ENCODE assay signal across 26 cellular contexts in the genomic region with DNA sequence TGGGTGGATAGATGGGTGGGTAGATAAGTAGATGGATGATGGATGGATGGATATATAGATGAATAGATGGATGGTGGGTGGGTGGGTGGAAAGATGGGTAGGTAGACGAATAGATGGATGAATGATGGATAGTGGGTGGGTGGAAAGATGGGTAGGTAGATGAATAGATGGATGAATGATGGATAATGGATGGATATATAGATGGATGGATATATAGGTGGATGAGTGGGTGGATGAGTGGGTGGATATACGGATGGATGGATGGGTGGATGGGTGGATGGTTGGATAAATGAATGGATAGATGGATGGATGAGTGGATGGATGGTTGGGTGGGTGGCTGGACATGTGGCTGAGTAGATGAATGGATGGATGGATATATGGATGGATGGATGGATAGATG. TPM values are rescaled to one million over a fixed set of nuclear protein-coding genes. Genes with fewer than 3 reads are reported as not detected.
"Had no signal": no experiment of that assay in that cellular context is flagged by ENCODE, and none has a peak within 500 bp of the region (broad histone marks: within the 10 kb centered on the region; RNA-seq: fewer than 3 reads in every experiment).

No MANE protein-coding gene starts in this region.

- ATAC-seq: activated CD4-positive, CD25-positive, alpha-beta regulatory T cell treated with anti-CD3 and anti-CD28 coated beads, Interleukin-2, amount 50 U/mL, for 24 hours; activated CD8-positive, alpha-beta T cell treated with anti-CD3 and anti-CD28 coated beads for 36 hours; activated T-cell treated with anti-CD3 and anti-CD28 coated beads, Interleukin-2, amount 50 U/mL, for 4 hours; activated T-helper 17 cell treated with anti-CD3 and anti-CD28 coated beads, Interleukin-2, amount 50 U/mL, for 72 hours; T-helper 17 cell had no signal

- H3K36me3 ChIP-seq: ascending aorta, breast epithelium, cardiac muscle cell, colonic mucosa, WERI-Rb-1 had no signal

- H3K4me3 Mint-ChIP-seq: activated B cell treated with CpG ODN at 0.5 μM for 24 hours; activated CD8-positive, alpha-beta T cell treated with anti-CD3 and anti-CD28 coated beads for 36 hours; activated naive CD4-positive, alpha-beta T cell treated with anti-CD3 and anti-CD28 coated beads, Interleukin-2, amount 50 U/mL, for 24 hours; activated naive CD8-positive, alpha-beta T cell treated with anti-CD3 and anti-CD28 coated beads, Interleukin-2, amount 10 ng/mL, durations not matched to agents 7 days and 5 days; activated T-cell treated with anti-CD3 and anti-CD28 coated beads, Interleukin-2, amount 50 U/mL, for 4 hours; activated T-helper 17 cell treated with anti-CD3 and anti-CD28 coated beads, Interleukin-2, amount 50 U/mL, for 72 hours; brain; T-helper 17 cell; T-helper 2 cell treated with Interferon-gamma antibody and Interleukin-4, amounts not matched to agents 5 μg/mL and 100 μg/mL, for 36 hours had no signal

- H3K4me1 ChIP-seq: ascending aorta, breast epithelium, colonic mucosa had no signal

- H3K9me3 Mint-ChIP-seq: activated B cell treated with CpG ODN at 0.5 μM for 24 hours; activated CD8-positive, alpha-beta T cell treated with anti-CD3 and anti-CD28 coated beads for 36 hours; activated naive CD4-positive, alpha-beta T cell treated with anti-CD3 and anti-CD28 coated beads, Interleukin-2, amount 50 U/mL, for 24 hours; activated naive CD8-positive, alpha-beta T cell treated with anti-CD3 and anti-CD28 coated beads, Interleukin-2, amount 10 ng/mL, durations not matched to agents 7 days and 5 days; activated T-cell treated with anti-CD3 and anti-CD28 coated beads, Interleukin-2, amount 50 U/mL, for 4 hours; activated T-helper 17 cell treated with anti-CD3 and anti-CD28 coated beads, Interleukin-2, amount 50 U/mL, for 72 hours; brain; T-helper 2 cell treated with Interferon-gamma antibody and Interleukin-4, amounts not matched to agents 5 μg/mL and 100 μg/mL, for 36 hours had no signal

- H3K27ac Mint-ChIP-seq: activated B cell treated with CpG ODN at 0.5 μM for 24 hours; activated CD8-positive, alpha-beta T cell treated with anti-CD3 and anti-CD28 coated beads for 36 hours; activated naive CD4-positive, alpha-beta T cell treated with anti-CD3 and anti-CD28 coated beads, Interleukin-2, amount 50 U/mL, for 24 hours; activated naive CD8-positive, alpha-beta T cell treated with anti-CD3 and anti-CD28 coated beads, Interleukin-2, amount 10 ng/mL, durations not matched to agents 7 days and 5 days; activated T-helper 17 cell treated with anti-CD3 and anti-CD28 coated beads, Interleukin-2, amount 50 U/mL, for 72 hours; brain; T-helper 17 cell; T-helper 2 cell treated with Interferon-gamma antibody and Interleukin-4, amounts not matched to agents 5 μg/mL and 100 μg/mL, for 36 hours had no signal

- DNase-seq: activated B cell treated with CpG ODN at 0.5 μM for 24 hours; activated CD4-positive, alpha-beta T cell treated with anti-CD3 and anti-CD28 coated beads for 48 hours; activated CD4-positive, alpha-beta T cell treated with anti-CD3 and anti-CD28 coated beads, Interleukin-2, amount 50 U/mL, for 1 hour; activated CD4-positive, alpha-beta T cell treated with anti-CD3 and anti-CD28 coated beads, Interleukin-2, amount 50 U/mL, for 48 hours; activated CD8-positive, alpha-beta T cell treated with anti-CD3 and anti-CD28 coated beads for 36 hours; activated effector memory CD4-positive, alpha-beta T cell treated with Interleukin-2 at 50 U/mL for 16 hours; activated gamma-delta T cell treated with Interleukin-2 at 50 U/mL for 16 hours; activated naive CD4-positive, alpha-beta T cell treated with Interleukin-2 at 50 U/mL for 16 hours; activated naive CD8-positive, alpha-beta T cell treated with anti-CD3 and anti-CD28 coated beads, Interleukin-2, amount 10 ng/mL, durations not matched to agents 7 days and 5 days; activated T-cell treated with anti-CD3 and anti-CD28 coated beads, Interleukin-2, amount 50 U/mL, for 4 hours; central memory CD4-positive, alpha-beta T cell; cerebellar nuclear complex; colonic mucosa; effector CD8-positive, alpha-beta T cell; foreskin fibroblast; T-helper 1 cell; T-helper 17 cell had no signal

- H3K4me3 ChIP-seq: ascending aorta, breast epithelium, cardiac muscle cell, colonic mucosa had no signal

- H3K27ac ChIP-seq: ascending aorta, breast epithelium, cardiac muscle cell, colonic mucosa, WERI-Rb-1 had no signal

- H3K9me3 ChIP-seq: ascending aorta, breast epithelium, colonic mucosa had no signal

- H3K27me3 ChIP-seq: ascending aorta, breast epithelium, colonic mucosa had no signal

- H3K4me1 Mint-ChIP-seq: activated naive CD4-positive, alpha-beta T cell treated with anti-CD3 and anti-CD28 coated beads, Interleukin-2, amount 50 U/mL, for 24 hours; activated naive CD8-positive, alpha-beta T cell treated with anti-CD3 and anti-CD28 coated beads, Interleukin-2, amount 10 ng/mL, durations not matched to agents 7 days and 5 days had no signal

- H3K36me3 Mint-ChIP-seq: activated naive CD4-positive, alpha-beta T cell treated with anti-CD3 and anti-CD28 coated beads, Interleukin-2, amount 50 U/mL, for 24 hours; activated naive CD8-positive, alpha-beta T cell treated with anti-CD3 and anti-CD28 coated beads, Interleukin-2, amount 10 ng/mL, durations not matched to agents 7 days and 5 days; brain had no signal

RNA-seq across cellular contexts. Expression of a gene that starts 53.1 kb away (rescaled TPM):
- total RNA-seq: activated B cell treated with CpG ODN at 0.5 μM for 24 hours; activated naive CD8-positive, alpha-beta T cell treated with anti-CD3 and anti-CD28 coated beads, Interleukin-2, amount 10 ng/mL, durations not matched to agents 7 days and 5 days had no signal
